ENCODE assay signal across 19 cellular contexts in genomic region chr17:65985571-65985970, GRCh38.
A peak's percentile ranks its signal among the peaks of the same experiment; 100 is the strongest.
DNase-seq lines count a peak whose midpoint lies in the region; ATAC-seq and TF ChIP-seq lines count a peak whose summit lies in the region.
"Had no signal": no experiment of that assay in that cellular context is flagged by ENCODE, and none has a peak within 500 bp of the region (broad histone marks: within the 10 kb centered on the region; RNA-seq: fewer than 3 reads in every experiment).

No MANE protein-coding gene starts in this region.

- H3K27ac ChIP-seq in GM23248 (no peak overlapping the region), osteoblast (ENCODE audit: low read depth, low read length) (no peak overlapping the region)
- H3K27ac ChIP-seq: BLaER1 had no signal

- H2AFZ ChIP-seq in GM23248: no peak overlapping the region
- no peak overlapping the region for H2AFZ ChIP-seq in osteoblast (ENCODE audit: low read length)

- no peaks in the 10 kb centered on the region for H4K20me1 ChIP-seq in GM23248 (ENCODE audit: insufficient read depth)
- no peaks in the 10 kb centered on the region for H4K20me1 ChIP-seq in osteoblast (ENCODE audit: insufficient read depth, low read length)
- H4K20me1 ChIP-seq: BLaER1 had no signal

- no peak overlapping the region for H3K4me2 ChIP-seq in GM23248 (ENCODE audit: unreplicated experiment)
- H3K4me2 ChIP-seq in osteoblast (ENCODE audit: insufficient read depth, low read length): no peak overlapping the region
- H3K4me2 ChIP-seq: BLaER1 had no signal

- TF ChIP-seq CTCF in astrocyte of the spinal cord (IDR thresholded peaks at IDR 0.05; ENCODE audit: low read depth, low read length) (no peak), osteoblast (IDR thresholded peaks at IDR 0.05; ENCODE audit: extremely low read depth, low read depth, low read length) (no peak), mesothelial cell of epicardium (IDR thresholded peaks at IDR 0.05; ENCODE audit: unreplicated experiment) (no peak)

- no peak overlapping the region for H3K27ac Mint-ChIP-seq in mesothelial cell of epicardium
- H3K27ac Mint-ChIP-seq: CD14-positive monocyte; CD4-positive, alpha-beta memory T cell; HFFc6 had no signal

- H3K4me3 Mint-ChIP-seq in mesothelial cell of epicardium: no peak overlapping the region
- H3K4me3 Mint-ChIP-seq: CD14-positive monocyte; CD4-positive, alpha-beta memory T cell; HFFc6 had no signal

- no peaks in the 10 kb centered on the region for H3K9me2 ChIP-seq in GM23248 (ENCODE audit: insufficient read depth)

- peaks cover 32% of the 10 kb centered on the region for H3K9me3 Mint-ChIP-seq in mesothelial cell of epicardium

- in situ Hi-C loops in GM23248 (cut with MboI) (loop anchor here (25.0 kb wide), 1 partner anchor 698 kb away; no protein-coding TSS in a partner anchor), astrocyte of the spinal cord (cut with HindIII; ENCODE audit: low sequenced_read_pairs) (no loop called here)

- H3F3A ChIP-seq in GM23248 (ENCODE audit: insufficient read depth): 0 out of 2 replicates have a peak, but pooled peaks cover 5% of the 10 kb centered on the region

- peaks cover 8% of the 10 kb centered on the region for H3K36me3 Mint-ChIP-seq in mesothelial cell of epicardium
- H3K36me3 Mint-ChIP-seq: CD14-positive monocyte had no signal

- H3K4me3 ChIP-seq in GM23248: no peak overlapping the region
- no peak overlapping the region for H3K4me3 ChIP-seq in astrocyte of the spinal cord (ENCODE audit: low read depth, low read length)
- no peak overlapping the region for H3K4me3 ChIP-seq in osteoblast (ENCODE audit: insufficient read depth, low read length)
- H3K4me3 ChIP-seq: BLaER1, K562 had no signal

- no peak for ATAC-seq in HG03457 (IDR thresholded peaks at IDR 0.05; ENCODE audit: unreplicated experiment)
- ATAC-seq: HCT116, K562 had no signal

- H3K36me3 ChIP-seq in GM23248 (ENCODE audit: low read depth) (no peaks in the 10 kb centered on the region), osteoblast (ENCODE audit: insufficient read depth, low read length) (no peaks in the 10 kb centered on the region)
- H3K36me3 ChIP-seq: BLaER1 had no signal

- H3K27me3 Mint-ChIP-seq in mesothelial cell of epicardium (ENCODE audit: low read depth): no peaks in the 10 kb centered on the region

- H3K79me2 ChIP-seq in GM23248 (ENCODE audit: insufficient read depth): no peaks in the 10 kb centered on the region
- H3K79me2 ChIP-seq in osteoblast (ENCODE audit: insufficient read depth, low read length): no peaks in the 10 kb centered on the region

- 73 to 81% methylated on average over 3 of the region's 3 CpGs for WGBS in GM23248 (ENCODE audit: low coverage in 1 of 2, low lambda C conversion rate in 2 of 2, missing lambda C conversion rate in 2 of 2), 2 experiments

- H3K4me1 ChIP-seq in GM23248 (ENCODE audit: insufficient read depth) (peaks cover 13% of the 10 kb centered on the region), osteoblast (ENCODE audit: insufficient read depth, low read length) (peaks cover 20% of the 10 kb centered on the region)
- H3K4me1 ChIP-seq: BLaER1 had no signal

- no peaks in the 10 kb centered on the region for H3K27me3 ChIP-seq in GM23248 (replicated peaks; ENCODE audit: insufficient read depth)
- no peaks in the 10 kb centered on the region for H3K27me3 ChIP-seq in osteoblast (ENCODE audit: insufficient read depth, low read length)
- H3K27me3 ChIP-seq: BLaER1 had no signal

- H3K4me1 Mint-ChIP-seq in mesothelial cell of epicardium: no peaks in the 10 kb centered on the region
- H3K4me1 Mint-ChIP-seq: CD14-positive monocyte; CD4-positive, alpha-beta memory T cell had no signal

- DNase-seq in GM23248: peak; percentile 13
- DNase-seq in M059J (ENCODE audit: low read depth): peak; percentile 3
- DNase-seq in astrocyte of the spinal cord (ENCODE audit: low read depth, low spot score): peak; percentile 32
- DNase-seq in osteoblast (ENCODE audit: insufficient read length, low spot score, missing footprints): peak; percentile 9
- no peak for DNase-seq in mesothelial cell of epicardium (ENCODE audit: low spot score in 2 of 2, unreplicated experiment in 2 of 2)
- no peak for DNase-seq in T-helper 1 cell
- DNase-seq in NCI-H2107 treated with DMSO at 0.1 percent for 48 hours (lab: John Stamatoyannopoulos, UW; ENCODE audit: unreplicated experiment): no peak
- DNase-seq: CD4-positive, alpha-beta memory T cell; DMS153; DMS79; GF-D8; GOT3; H7; HFFc6 had no signal

- no peak overlapping the region for H3K9ac ChIP-seq in GM23248
- H3K9ac ChIP-seq: BLaER1 had no signal

- H3K9me3 ChIP-seq in GM23248 (ENCODE audit: low read depth) (peaks cover 4% of the 10 kb centered on the region), osteoblast (ENCODE audit: low read depth, low read length) (no peaks in the 10 kb centered on the region)

Comparison
In these comparisons a context has a peak if more than half of its experiments do, and no peak if none do; other contexts are left out.
1. DNase-seq: peak in GM23248 (single experiment), M059J (single experiment), astrocyte of the spinal cord (single experiment) and osteoblast (single experiment); none in mesothelial cell of epicardium (0 of 2), T-helper 1 cell (0 of 5) and NCI-H2107 treated with DMSO at 0.1 percent for 48 hours (single experiment).